1 cellular context compared by ENCODE assay signal in genomic region chr3:197333901-197334639, GRCh38.
TF ChIP-seq lines count a peak whose summit lies in the region.

No MANE protein-coding gene starts in this region.

TF ChIP-seq in WTC11, 78 proteins besides CTCF, POLR2A, EP300 and RAD21 (continued from another document):
- TF ChIP-seq, protein P1, sequence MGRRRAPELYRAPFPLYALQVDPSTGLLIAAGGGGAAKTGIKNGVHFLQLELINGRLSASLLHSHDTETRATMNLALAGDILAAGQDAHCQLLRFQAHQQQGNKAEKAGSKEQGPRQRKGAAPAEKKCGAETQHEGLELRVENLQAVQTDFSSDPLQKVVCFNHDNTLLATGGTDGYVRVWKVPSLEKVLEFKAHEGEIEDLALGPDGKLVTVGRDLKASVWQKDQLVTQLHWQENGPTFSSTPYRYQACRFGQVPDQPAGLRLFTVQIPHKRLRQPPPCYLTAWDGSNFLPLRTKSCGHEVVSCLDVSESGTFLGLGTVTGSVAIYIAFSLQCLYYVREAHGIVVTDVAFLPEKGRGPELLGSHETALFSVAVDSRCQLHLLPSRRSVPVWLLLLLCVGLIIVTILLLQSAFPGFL (CRISPR knock-in tag; IDR thresholded peaks at IDR 0.05; ENCODE audit: borderline replicate concordance): no peak
- no peak for TF ChIP-seq NR2C2 (CRISPR knock-in tag; IDR thresholded peaks at IDR 0.05)
- no peak for TF ChIP-seq FOXJ3 (CRISPR knock-in tag; IDR thresholded peaks at IDR 0.05; ENCODE audit: borderline replicate concordance)
- TF ChIP-seq, protein P2, sequence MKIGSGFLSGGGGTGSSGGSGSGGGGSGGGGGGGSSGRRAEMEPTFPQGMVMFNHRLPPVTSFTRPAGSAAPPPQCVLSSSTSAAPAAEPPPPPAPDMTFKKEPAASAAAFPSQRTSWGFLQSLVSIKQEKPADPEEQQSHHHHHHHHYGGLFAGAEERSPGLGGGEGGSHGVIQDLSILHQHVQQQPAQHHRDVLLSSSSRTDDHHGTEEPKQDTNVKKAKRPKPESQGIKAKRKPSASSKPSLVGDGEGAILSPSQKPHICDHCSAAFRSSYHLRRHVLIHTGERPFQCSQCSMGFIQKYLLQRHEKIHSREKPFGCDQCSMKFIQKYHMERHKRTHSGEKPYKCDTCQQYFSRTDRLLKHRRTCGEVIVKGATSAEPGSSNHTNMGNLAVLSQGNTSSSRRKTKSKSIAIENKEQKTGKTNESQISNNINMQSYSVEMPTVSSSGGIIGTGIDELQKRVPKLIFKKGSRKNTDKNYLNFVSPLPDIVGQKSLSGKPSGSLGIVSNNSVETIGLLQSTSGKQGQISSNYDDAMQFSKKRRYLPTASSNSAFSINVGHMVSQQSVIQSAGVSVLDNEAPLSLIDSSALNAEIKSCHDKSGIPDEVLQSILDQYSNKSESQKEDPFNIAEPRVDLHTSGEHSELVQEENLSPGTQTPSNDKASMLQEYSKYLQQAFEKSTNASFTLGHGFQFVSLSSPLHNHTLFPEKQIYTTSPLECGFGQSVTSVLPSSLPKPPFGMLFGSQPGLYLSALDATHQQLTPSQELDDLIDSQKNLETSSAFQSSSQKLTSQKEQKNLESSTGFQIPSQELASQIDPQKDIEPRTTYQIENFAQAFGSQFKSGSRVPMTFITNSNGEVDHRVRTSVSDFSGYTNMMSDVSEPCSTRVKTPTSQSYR (CRISPR knock-in tag; IDR thresholded peaks at IDR 0.05): no peak
- no peak for TF ChIP-seq ZBTB21 (CRISPR knock-in tag; IDR thresholded peaks at IDR 0.05; ENCODE audit: borderline replicate concordance)
- no peak for TF ChIP-seq ZBTB43 (CRISPR knock-in tag; IDR thresholded peaks at IDR 0.05)
TF ChIP-seq in WTC11: peak in this region for 0.
